In genomic region chr22:20354238-20354975, GRCh38 we compare ENCODE assay signal across 24 cellular contexts. TPM values are rescaled to one million over a fixed set of nuclear protein-coding genes. Genes with fewer than 3 reads are reported as not detected.
DNase-seq lines count a peak whose midpoint lies in the region; TF ChIP-seq lines count a peak whose summit lies in the region.
"Had no signal": no experiment of that assay in that cellular context is flagged by ENCODE, and none has a peak within 500 bp of the region (broad histone marks: within the 10 kb centered on the region; RNA-seq: fewer than 3 reads in every experiment).

No MANE protein-coding gene starts in this region.

- no peaks in the 10 kb centered on the region for H3K4me1 Mint-ChIP-seq in H9
- no peaks in the 10 kb centered on the region for H3K4me1 Mint-ChIP-seq in type B pancreatic cell (ENCODE audit: unreplicated experiment)
- H3K4me1 Mint-ChIP-seq: CD4-positive, alpha-beta memory T cell; IgD-negative memory B cell had no signal

- peak; percentile 15 for DNase-seq in H9
- peak; percentile 10 for DNase-seq in SK-N-DZ (ENCODE audit: low spot score)
- DNase-seq in islet precursor cell, result peak; percentile 28
- DNase-seq in type B pancreatic cell (ENCODE audit: extremely low spot score, unreplicated experiment), result no peak
- no peak for DNase-seq in NCI-H1417 (lab: John Stamatoyannopoulos, UW)
- DNase-seq in stimulated activated CD4-positive, alpha-beta T cell treated with anti-CD3 and anti-CD28 coated beads, Interleukin-2, amount 100 ng/mL, for 48 hours, result no peak
- DNase-seq in nucleus accumbens (lab: John Stamatoyannopoulos, UW), result no peak
- DNase-seq: C1 segment of cervical spinal cord, COR-L47, DMS53, GM23248, H7, HFFc6, NCI-H1048, NCI-H1417 treated with DMSO at 0.1 percent for 48 hours, NCI-H1694 treated with DMSO at 0.1 percent for 48 hours, NCI-H2081, NCI-H2227 treated with DMSO at 0.1 percent for 48 hours, NCI-H526 treated with DMSO at 0.1 percent for 48 hours, Right ventricle myocardium superior, RPMI8226 had no signal

- H3K9me3 Mint-ChIP-seq in H9 (no peaks in the 10 kb centered on the region), type B pancreatic cell (no peaks in the 10 kb centered on the region)
- H3K9me3 Mint-ChIP-seq: CD4-positive, alpha-beta memory T cell; IgD-negative memory B cell had no signal

- H3K14ac ChIP-seq in H9 (ENCODE audit: insufficient read depth, low read length), result no peak overlapping the region

- H2AFZ ChIP-seq in H9 (ENCODE audit: low read length), result no peak overlapping the region
- H2AFZ ChIP-seq: GM23248 had no signal

- no peaks in the 10 kb centered on the region for H3K23me2 ChIP-seq in H9 (ENCODE audit: insufficient read length, low read depth, low read length, poor library complexity, severe bottlenecking)

- TF ChIP-seq CTCF in H9 (conservative IDR thresholded peaks at IDR 0.05) (no peak), type B pancreatic cell (conservative IDR thresholded peaks at IDR 0.05) (no peak)

- no peaks in the 10 kb centered on the region; a peak in 1 of 7 replicates for H3K36me3 Mint-ChIP-seq in H9 (ENCODE audit: insufficient read depth in 1 of 3, low read depth in 3 of 3)
- no peaks in the 10 kb centered on the region for H3K36me3 Mint-ChIP-seq in type B pancreatic cell
- H3K36me3 Mint-ChIP-seq: CD4-positive, alpha-beta memory T cell; IgD-negative memory B cell had no signal

- H4K91ac ChIP-seq in H9 (ENCODE audit: insufficient read length, low read depth, low read length), result no peak overlapping the region

- H3K79me2 ChIP-seq in H9 (ENCODE audit: insufficient read depth, low read length), result no peaks in the 10 kb centered on the region

- no peak overlapping the region for H3K23ac ChIP-seq in H9 (ENCODE audit: insufficient read length, low read depth, low read length)

- H2BK12ac ChIP-seq in H9 (ENCODE audit: insufficient read length, low read depth, low read length), result no peak overlapping the region

- no peak overlapping the region for H2BK20ac ChIP-seq in H9 (ENCODE audit: low read depth, low read length, poor library complexity, severe bottlenecking)

- H3K27me3 Mint-ChIP-seq in H9 (ENCODE audit: low read depth) (peaks cover 2% of the 10 kb centered on the region; the same call in 1 of the 2 replicates), type B pancreatic cell (peaks cover 3% of the 10 kb centered on the region)
- H3K27me3 Mint-ChIP-seq: CD4-positive, alpha-beta memory T cell had no signal

- no peak overlapping the region for H4K5ac ChIP-seq in H9 (ENCODE audit: insufficient read length, low read depth, low read length)

- no peak overlapping the region for H3K9ac ChIP-seq in H9 (ENCODE audit: extremely low read depth, insufficient read length, low read length)
- H3K9ac ChIP-seq: GM23248 had no signal

- no peak overlapping the region for H2BK5ac ChIP-seq in H9 (ENCODE audit: insufficient read length, low read length)

- no peak overlapping the region for H3T11ph ChIP-seq in H9 (ENCODE audit: low read length)

- H3K4me2 ChIP-seq in H9 (ENCODE audit: insufficient read depth, insufficient read length, low read length), result no peak overlapping the region

- no CpG with 5 or more reads among the region's 81 CpGs for WGBS in H9 (ENCODE audit: extremely low coverage, insufficient read length, low lambda C conversion rate)

- H2BK120ac ChIP-seq in H9 (ENCODE audit: low read depth, low read length, poor library complexity, severe bottlenecking), result no peak overlapping the region

- H3K27ac Mint-ChIP-seq in H9 (peak overlapping the region in 1 of 3 experiments; percentile 59; a peak in 1 of 7 replicates), type B pancreatic cell (peak overlapping the region; percentile 65)
- H3K27ac Mint-ChIP-seq: HFFc6, IgD-negative memory B cell had no signal

- no peak overlapping the region for H3K18ac ChIP-seq in H9 (ENCODE audit: insufficient read length, low read depth, low read length)

- H3K79me1 ChIP-seq in H9 (ENCODE audit: insufficient read depth, low read depth, low read length, poor library complexity, severe bottlenecking), result no peaks in the 10 kb centered on the region

- no peaks in the 10 kb centered on the region for H3K9me3 ChIP-seq in H9 (ENCODE audit: control insufficient read depth, low read depth, low read length)
- H3K9me3 ChIP-seq: SJSA1 had no signal

- no peak overlapping the region for H3K4ac ChIP-seq in H9 (ENCODE audit: low read depth, low read length)

- no peak overlapping the region for H3K4me3 Mint-ChIP-seq in H9
- peak overlapping the region; percentile 58 for H3K4me3 Mint-ChIP-seq in type B pancreatic cell
- H3K4me3 Mint-ChIP-seq: CD4-positive, alpha-beta memory T cell; HFFc6; IgD-negative memory B cell had no signal

- H4K8ac ChIP-seq in H9 (replicated peaks; ENCODE audit: insufficient read length, low read depth, low read length), result no peak overlapping the region

- no peaks in the 10 kb centered on the region for H3K27me3 ChIP-seq in H9 (ENCODE audit: insufficient read depth, low read length)
- H3K27me3 ChIP-seq: SJSA1 had no signal

- H3K56ac ChIP-seq in H9 (ENCODE audit: insufficient read length, low read depth, low read length), result no peak overlapping the region

- no peaks in the 10 kb centered on the region for H3K4me1 ChIP-seq in H9 (ENCODE audit: insufficient read depth, low read length)
- H3K4me1 ChIP-seq: SJSA1 had no signal

- H4K20me1 ChIP-seq in H9 (ENCODE audit: control insufficient read depth, insufficient read depth, insufficient read length), result no peaks in the 10 kb centered on the region

- H2BK15ac ChIP-seq in H9 (ENCODE audit: low read depth, low read length), result no peak overlapping the region

- no peak overlapping the region for H2AK5ac ChIP-seq in H9 (ENCODE audit: insufficient read length, low read length)

- no peak overlapping the region for H3K27ac ChIP-seq in H9 (ENCODE audit: insufficient read length, low read depth, low read length)
- H3K27ac ChIP-seq: GM23248, SJSA1 had no signal

RNA-seq across cellular contexts. Expression of gene DGCR6L, which starts 34.5 kb away (rescaled TPM):
- total RNA-seq in H9 (2021) (38.6 and 40.4 TPM in 2 replicates), type B pancreatic cell (ENCODE audit: low replicate concordance) (35.9 and 46.6 TPM in 2 replicates)
- polyA plus RNA-seq in SK-N-DZ (2014; cell fraction: cytosol; rRNA removed), result 52.4 and 68.6 TPM in 2 replicates
- polyA plus RNA-seq in SK-N-DZ (2014; cell fraction: nucleus; rRNA removed), result 65.0 and 66.5 TPM in 2 replicates

RNA-seq across cellular contexts. Expression of gene ZNF74, which starts 39.5 kb away (rescaled TPM):
- 29.8 and 34.3 TPM in 2 replicates for total RNA-seq in H9 (2021)
- 37.7 and 53.3 TPM in 2 replicates for polyA plus RNA-seq in SK-N-DZ (2014; cell fraction: cytosol; rRNA removed)
- 30.5 and 43.1 TPM in 2 replicates for polyA plus RNA-seq in SK-N-DZ (2014; cell fraction: nucleus; rRNA removed)
- total RNA-seq in type B pancreatic cell (ENCODE audit: low replicate concordance), result 24.6 and 39.5 TPM in 2 replicates

Comparison
In these comparisons a context has a peak if more than half of its experiments do, and no peak if none do; other contexts are left out.
1. DNase-seq: peak in H9 (single experiment), SK-N-DZ (single experiment) and islet precursor cell (single experiment); none in type B pancreatic cell (single experiment), NCI-H1417 (0 of 3), stimulated activated CD4-positive, alpha-beta T cell treated with anti-CD3 and anti-CD28 coated beads, Interleukin-2, amount 100 ng/mL, for 48 hours (0 of 2) and nucleus accumbens (0 of 56).